8 cellular contexts compared by ENCODE assay signal in the genomic region with DNA sequence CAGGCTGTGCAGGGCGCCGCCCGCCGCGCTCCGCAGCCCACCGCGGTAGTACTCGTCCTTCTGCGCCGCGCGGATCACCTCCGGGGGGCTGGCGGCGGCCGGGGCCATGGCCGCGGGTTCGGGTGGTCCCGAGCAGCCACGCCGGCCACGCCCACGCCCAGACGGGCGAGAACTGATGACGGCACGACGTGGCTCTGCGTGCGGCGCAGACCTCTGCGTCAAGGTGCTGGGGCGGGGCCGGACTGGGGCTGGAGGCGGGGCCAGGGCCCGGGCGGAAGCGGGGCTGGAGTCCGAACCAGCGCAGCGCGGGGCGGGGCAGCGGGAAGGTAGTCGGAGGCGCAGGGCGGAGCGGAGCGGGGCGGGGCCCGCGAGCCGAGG. TPM values are rescaled to one million over a fixed set of nuclear protein-coding genes. Genes with fewer than 3 reads are reported as not detected.
A peak's percentile ranks its signal among the peaks of the same experiment; 100 is the strongest.
DNase-seq lines count a peak whose midpoint lies in the region; ATAC-seq and TF ChIP-seq lines count a peak whose summit lies in the region.

A gene (minus strand): TSS at position 170 of the 378 bp plus-strand sequence. CDS start 62 bp downstream, at position 108.

- peak within 1 kb of the TSS; percentile 82 to 97 for H3K27ac Mint-ChIP-seq in stimulated activated naive CD8-positive, alpha-beta T cell treated with anti-CD3 and anti-CD28 coated beads, Interleukin-15, amount 100 ng/mL, for 72 hours

- H3K9me3 ChIP-seq in MM.1S (replicated peaks; ENCODE audit: insufficient read depth, low read length), result no peaks in the 10 kb centered on the region
- H3K9me3 ChIP-seq in neural cell (ENCODE audit: low read length), result no peaks in the 10 kb centered on the region

- H4K20me1 ChIP-seq in MM.1S (ENCODE audit: insufficient read depth, low read length), result no peaks in the 10 kb centered on the region
- no peaks in the 10 kb centered on the region for H4K20me1 ChIP-seq in neural cell (ENCODE audit: insufficient read depth)

- H3K4me2 ChIP-seq in MM.1S (ENCODE audit: low read depth, low read length), result peak within 1 kb of the TSS; percentile 92
- H3K4me2 ChIP-seq in neural cell (ENCODE audit: low read length), result peak within 1 kb of the TSS; percentile 76

- DNase-seq in G401 (ENCODE audit: low spot score), result peak; percentile 95
- peak; percentile 93 for DNase-seq in HCEC 1CT
- DNase-seq in MM.1S, result peak; percentile 98
- DNase-seq in SIG-M5 treated with dmso at 0.1 percent for 504 hours (lab: John Stamatoyannopoulos, UW; ENCODE audit: unreplicated experiment), result peak; percentile 91
- peak; percentile 98 for DNase-seq in activated gamma-delta T cell treated with Interleukin-2 at 50 U/mL for 16 hours
- peak; percentile 94 for DNase-seq in fibroblast of villous mesenchyme (ENCODE audit: low read depth)
- peak; percentile 99 to 100 for DNase-seq in stimulated activated naive CD8-positive, alpha-beta T cell treated with anti-CD3 and anti-CD28 coated beads, Interleukin-15, amount 100 ng/mL, for 72 hours

- peaks cover 7% of the 10 kb centered on the region for H3K79me2 ChIP-seq in MM.1S (ENCODE audit: low read length)
- no peaks in the 10 kb centered on the region for H3K79me2 ChIP-seq in neural cell (replicated peaks; ENCODE audit: insufficient read depth, low read length)

- H2AFZ ChIP-seq in MM.1S (ENCODE audit: low read length) (peak within 1 kb of the TSS; percentile 84), neural cell (ENCODE audit: low read depth, low read length) (peak within 1 kb of the TSS; percentile 56)

- no peaks in the 10 kb centered on the region for H3K9me3 Mint-ChIP-seq in stimulated activated naive CD8-positive, alpha-beta T cell treated with anti-CD3 and anti-CD28 coated beads, Interleukin-15, amount 100 ng/mL, for 72 hours

- H3F3A ChIP-seq in MM.1S (ENCODE audit: insufficient read depth, low read length), result peaks cover 11% of the 10 kb centered on the region
- H3F3A ChIP-seq in neural cell (ENCODE audit: insufficient read depth, low read length, poor library complexity, severe bottlenecking), result no peaks in the 10 kb centered on the region

- peak within 1 kb of the TSS; percentile 98 for H3K4me3 Mint-ChIP-seq in stimulated activated naive CD8-positive, alpha-beta T cell treated with anti-CD3 and anti-CD28 coated beads, Interleukin-15, amount 100 ng/mL, for 72 hours

- TF ChIP-seq RAD21 in neural cell (conservative IDR thresholded peaks at IDR 0.05), result no peak

- H3K9me2 ChIP-seq in MM.1S (replicated peaks; ENCODE audit: insufficient read depth, low read length), result no peaks in the 10 kb centered on the region
- no peaks in the 10 kb centered on the region for H3K9me2 ChIP-seq in neural cell (ENCODE audit: insufficient read depth, low read length)

- H3K36me3 ChIP-seq in MM.1S (replicated peaks; ENCODE audit: insufficient read depth, low read length), result no peaks in the 10 kb centered on the region
- H3K36me3 ChIP-seq in neural cell (ENCODE audit: insufficient read depth, low read length), result no peaks in the 10 kb centered on the region

- H3K27ac ChIP-seq in MM.1S (ENCODE audit: low read length), result peak within 1 kb of the TSS; percentile 52
- H3K27ac ChIP-seq in neural cell (ENCODE audit: low read length), result peak within 1 kb of the TSS; percentile 55

- peaks cover 25% of the 10 kb centered on the region for H3K4me1 ChIP-seq in MM.1S (ENCODE audit: low read length)

- no peak for TF ChIP-seq CTCF in MM.1S (IDR thresholded peaks at IDR 0.05; ENCODE audit: low read length)
- no peak for TF ChIP-seq CTCF in fibroblast of villous mesenchyme (IDR thresholded peaks at IDR 0.05; ENCODE audit: insufficient read depth, low read depth, low read length)
- TF ChIP-seq CTCF in neural cell (IDR thresholded peaks at IDR 0.05; ENCODE audit: poor library complexity, severe bottlenecking), result no peak

- peaks cover 66% of the 10 kb centered on the region for H3K4me1 Mint-ChIP-seq in stimulated activated naive CD8-positive, alpha-beta T cell treated with anti-CD3 and anti-CD28 coated beads, Interleukin-15, amount 100 ng/mL, for 72 hours

- ATAC-seq in stimulated activated naive CD8-positive, alpha-beta T cell treated with anti-CD3 and anti-CD28 coated beads, Interleukin-15, amount 100 ng/mL, for 72 hours, result peak; percentile 90

- TF ChIP-seq EP300 in neural cell (conservative IDR thresholded peaks at IDR 0.05; ENCODE audit: poor library complexity, severe bottlenecking), result peak; percentile 60

- in situ Hi-C loops in G401 (cut with HindIII; ENCODE audit: low sequenced_read_pairs), result loop anchor here (25.0 kb wide), 1 partner anchor 100 kb away; no protein-coding TSS in a partner anchor

- H3K27me3 ChIP-seq in MM.1S (replicated peaks; ENCODE audit: insufficient read depth, low read length) (peaks cover 7% of the 10 kb centered on the region), neural cell (ENCODE audit: insufficient read depth, low read depth, low read length) (no peaks in the 10 kb centered on the region)

- H3K27me3 Mint-ChIP-seq in stimulated activated naive CD8-positive, alpha-beta T cell treated with anti-CD3 and anti-CD28 coated beads, Interleukin-15, amount 100 ng/mL, for 72 hours, result no peaks in the 10 kb centered on the region

- H3K4me3 ChIP-seq in MM.1S (ENCODE audit: low read length) (peak within 1 kb of the TSS; percentile 88), fibroblast of villous mesenchyme (ENCODE audit: low read depth, low read length) (peak within 1 kb of the TSS; percentile 75), neural cell (ENCODE audit: low read length) (peak within 1 kb of the TSS; percentile 97)

- H3K9ac ChIP-seq in MM.1S (ENCODE audit: low read length), result peak within 1 kb of the TSS; percentile 88
- H3K9ac ChIP-seq in neural cell (ENCODE audit: low read length), result peak within 1 kb of the TSS; percentile 82

TF ChIP-seq in neural cell, 6 proteins besides CTCF, POLR2A, EP300 and RAD21:
- TF ChIP-seq, protein P1, sequence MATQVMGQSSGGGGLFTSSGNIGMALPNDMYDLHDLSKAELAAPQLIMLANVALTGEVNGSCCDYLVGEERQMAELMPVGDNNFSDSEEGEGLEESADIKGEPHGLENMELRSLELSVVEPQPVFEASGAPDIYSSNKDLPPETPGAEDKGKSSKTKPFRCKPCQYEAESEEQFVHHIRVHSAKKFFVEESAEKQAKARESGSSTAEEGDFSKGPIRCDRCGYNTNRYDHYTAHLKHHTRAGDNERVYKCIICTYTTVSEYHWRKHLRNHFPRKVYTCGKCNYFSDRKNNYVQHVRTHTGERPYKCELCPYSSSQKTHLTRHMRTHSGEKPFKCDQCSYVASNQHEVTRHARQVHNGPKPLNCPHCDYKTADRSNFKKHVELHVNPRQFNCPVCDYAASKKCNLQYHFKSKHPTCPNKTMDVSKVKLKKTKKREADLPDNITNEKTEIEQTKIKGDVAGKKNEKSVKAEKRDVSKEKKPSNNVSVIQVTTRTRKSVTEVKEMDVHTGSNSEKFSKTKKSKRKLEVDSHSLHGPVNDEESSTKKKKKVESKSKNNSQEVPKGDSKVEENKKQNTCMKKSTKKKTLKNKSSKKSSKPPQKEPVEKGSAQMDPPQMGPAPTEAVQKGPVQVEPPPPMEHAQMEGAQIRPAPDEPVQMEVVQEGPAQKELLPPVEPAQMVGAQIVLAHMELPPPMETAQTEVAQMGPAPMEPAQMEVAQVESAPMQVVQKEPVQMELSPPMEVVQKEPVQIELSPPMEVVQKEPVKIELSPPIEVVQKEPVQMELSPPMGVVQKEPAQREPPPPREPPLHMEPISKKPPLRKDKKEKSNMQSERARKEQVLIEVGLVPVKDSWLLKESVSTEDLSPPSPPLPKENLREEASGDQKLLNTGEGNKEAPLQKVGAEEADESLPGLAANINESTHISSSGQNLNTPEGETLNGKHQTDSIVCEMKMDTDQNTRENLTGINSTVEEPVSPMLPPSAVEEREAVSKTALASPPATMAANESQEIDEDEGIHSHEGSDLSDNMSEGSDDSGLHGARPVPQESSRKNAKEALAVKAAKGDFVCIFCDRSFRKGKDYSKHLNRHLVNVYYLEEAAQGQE (IDR thresholded peaks at IDR 0.05; ENCODE audit: borderline replicate concordance), result no peak
- TF ChIP-seq MXI1 (conservative IDR thresholded peaks at IDR 0.05; ENCODE audit: poor library complexity, severe bottlenecking) (peak; percentile 99), POLR2AphosphoS5 (IDR thresholded peaks at IDR 0.05) (peak; percentile 80), SMC3 (conservative IDR thresholded peaks at IDR 0.05; ENCODE audit: poor library complexity) (peak; percentile 39), TAF1 (IDR thresholded peaks at IDR 0.05; ENCODE audit: low read depth) (no peak)

RNA-seq across cellular contexts. Expression of the gene that starts here (rescaled TPM):
- 84.2 and 96.0 TPM in 2 replicates for total RNA-seq in G401 (2014; rRNA removed; shearing (Covaris generic))
- total RNA-seq in fibroblast of villous mesenchyme, result 28.9 and 34.1 TPM in 2 replicates
- polyA plus RNA-seq in neural cell, result 29.4 and 30.1 TPM in 2 replicates
- 23.0 and 28.0 TPM in 2 replicates for polyA minus RNA-seq in neural cell

Comparison
In these comparisons a context has a peak if more than half of its experiments do, and no peak if none do; other contexts are left out.
1. Peak in every context shown above with its lines: DNase-seq, ATAC-seq, H3K4me3 ChIP-seq and H3K27ac ChIP-seq.